10 cellular contexts compared by ENCODE assay signal in genomic region chr17:6366144-6366755, GRCh38.
DNase-seq lines count a peak whose midpoint lies in the region; ATAC-seq, FAIRE-seq and TF ChIP-seq lines count a peak whose summit lies in the region.
"Had no signal": no experiment of that assay in that cellular context is flagged by ENCODE, and none has a peak within 500 bp of the region (broad histone marks: within the 10 kb centered on the region; RNA-seq: fewer than 3 reads in every experiment).

No MANE protein-coding gene starts in this region.

- H4K91ac ChIP-seq in H1 (replicated peaks; ENCODE audit: insufficient read length, low read length): no peak overlapping the region

- H3K79me2 ChIP-seq in GM23338 (replicated peaks; ENCODE audit: insufficient read depth) (no peaks in the 10 kb centered on the region), H1 (ENCODE audit: control insufficient read depth in 1 of 2, insufficient read depth in 2 of 2, low read length in 2 of 2) (no peaks in the 10 kb centered on the region), osteoblast (ENCODE audit: insufficient read depth, low read length) (no peaks in the 10 kb centered on the region)

- TF ChIP-seq POLR2A in NB4 (IDR thresholded peaks at IDR 0.05; ENCODE audit: extremely low read depth, insufficient read length): no peak
- no peak for TF ChIP-seq POLR2A in H1 (IDR thresholded peaks at IDR 0.05; ENCODE audit: control extremely low read depth in 1 of 2, low read depth in 2 of 2, low read length in 2 of 2)

- H3K9me3 ChIP-seq in H1 (ENCODE audit: insufficient read depth in 2 of 2, low read depth in 1 of 2, low read length in 1 of 2): no peaks in the 10 kb centered on the region
- H3K9me3 ChIP-seq in osteoblast (ENCODE audit: low read depth, low read length): no peaks in the 10 kb centered on the region

- peaks cover 6% of the 10 kb centered on the region for H3K27me3 Mint-ChIP-seq in GM23338 (ENCODE audit: insufficient read depth, low read depth, poor library complexity)

- no peak overlapping the region for H3K4me2 ChIP-seq in GM23338
- H3K4me2 ChIP-seq in H1 (ENCODE audit: insufficient read depth in 1 of 2, low read depth in 2 of 2, low read length in 2 of 2): no peak overlapping the region; a peak in 1 of 4 replicates
- H3K4me2 ChIP-seq in osteoblast (ENCODE audit: insufficient read depth, low read length): peak overlapping the region; percentile 14

- H3K56ac ChIP-seq in H1 (replicated peaks; ENCODE audit: insufficient read length, low read depth, low read length): no peak overlapping the region

- H3F3A ChIP-seq in GM23338 (replicated peaks; ENCODE audit: low read depth): no peaks in the 10 kb centered on the region

- TF ChIP-seq EP300 in H1 (IDR thresholded peaks at IDR 0.05; ENCODE audit: borderline replicate concordance in 1 of 2, low read depth in 2 of 2, low read length in 2 of 2): no peak

- H3K9me3 Mint-ChIP-seq in GM23338: no peaks in the 10 kb centered on the region
- H3K9me3 Mint-ChIP-seq: activated T-cell treated with anti-CD3 and anti-CD28 coated beads, Interleukin-2, amount 50 U/mL, for 4 hours had no signal

- ATAC-seq in GM23338: peak; percentile 90
- no peak for ATAC-seq in HG02763 (IDR thresholded peaks at IDR 0.05; ENCODE audit: unreplicated experiment)
- ATAC-seq in GM18867 (IDR thresholded peaks at IDR 0.05; ENCODE audit: unreplicated experiment): no peak
- ATAC-seq: activated T-cell treated with anti-CD3 and anti-CD28 coated beads, Interleukin-2, amount 50 U/mL, for 4 hours had no signal

- H4K20me1 ChIP-seq in GM23338 (replicated peaks; ENCODE audit: insufficient read depth): no peaks in the 10 kb centered on the region
- H4K20me1 ChIP-seq in H1 (replicated peaks in 1 of 2; ENCODE audit: control insufficient read depth in 1 of 2, insufficient read depth in 2 of 2, low read length in 2 of 2): no peaks in the 10 kb centered on the region
- H4K20me1 ChIP-seq in osteoblast (ENCODE audit: insufficient read depth, low read length): no peaks in the 10 kb centered on the region

- H3K4ac ChIP-seq in H1 (replicated peaks; ENCODE audit: insufficient read length, low read depth, low read length): no peak overlapping the region

- H3K9me2 ChIP-seq in GM23338 (ENCODE audit: insufficient read depth): no peaks in the 10 kb centered on the region

- H2BK120ac ChIP-seq in H1 (replicated peaks; ENCODE audit: low read depth, low read length): no peak overlapping the region

- POLR2A ChIA-PET in H1 (lab: Charles Lee; ENCODE audit: partially characterized antibody): no interaction called here

- no peak overlapping the region for H3K14ac ChIP-seq in H1 (ENCODE audit: insufficient read length)

- no peak overlapping the region for H2BK5ac ChIP-seq in H1 (ENCODE audit: low read depth, low read length)

- TF ChIP-seq CTCF in GM23338 (conservative IDR thresholded peaks at IDR 0.05; ENCODE audit: low read depth in 2 of 2) (no peak), NB4 (IDR thresholded peaks at IDR 0.05; ENCODE audit: low read depth, low read length) (no peak), H1 (IDR thresholded peaks at IDR 0.05; ENCODE audit: control extremely low read depth in 1 of 3, insufficient read depth in 1 of 3, low read depth in 1 of 3, low read length in 3 of 3) (no peak), osteoblast (IDR thresholded peaks at IDR 0.05; ENCODE audit: extremely low read depth, low read depth, low read length) (no peak), coronary artery (IDR thresholded peaks at IDR 0.05) (no peak)

- H3K27ac Mint-ChIP-seq in GM23338: no peak overlapping the region

- H3K4me1 ChIP-seq in GM23338 (ENCODE audit: insufficient read depth) (no peaks in the 10 kb centered on the region), H1 (replicated peaks in 1 of 4; ENCODE audit: control insufficient read depth in 3 of 4, insufficient read depth in 4 of 4, low read length in 3 of 4) (peaks cover 0 to 3% (median 0%) of the 10 kb centered on the region in 4 experiments; a peak in 1 of 7 replicates), osteoblast (ENCODE audit: insufficient read depth, low read length) (peaks cover 15% of the 10 kb centered on the region)

- H4K5ac ChIP-seq in H1 (ENCODE audit: insufficient read length, low read depth, low read length): peak overlapping the region; percentile 12

- FAIRE-seq in H1 (lab: Jason Lieb, UNC): peak; percentile 32

- H3K36me3 ChIP-seq in GM23338 (ENCODE audit: insufficient read depth): no peaks in the 10 kb centered on the region
- H3K36me3 ChIP-seq in H1 (ENCODE audit: control insufficient read depth in 2 of 4, insufficient read depth in 4 of 4, low read length in 3 of 4): no peaks in the 10 kb centered on the region
- no peaks in the 10 kb centered on the region for H3K36me3 ChIP-seq in osteoblast (ENCODE audit: insufficient read depth, low read length)

- H2AK5ac ChIP-seq in H1 (ENCODE audit: low read depth, low read length): no peak overlapping the region

- H2BK12ac ChIP-seq in H1 (ENCODE audit: low read depth, low read length): no peak overlapping the region

- H3K9ac ChIP-seq in H1 (replicated peaks in 1 of 4; ENCODE audit: extremely low read depth in 1 of 4, low read depth in 3 of 4, low read length in 3 of 4): no peak overlapping the region

- DNase-seq in GM23338 (ENCODE audit: low spot score) (no peak), NB4 (ENCODE audit: low read depth) (peak; percentile 17), H1 (ENCODE audit: low read depth in 1 of 2, low spot score in 2 of 2) (peak in 1 of 2 experiments; percentile 38), osteoblast (ENCODE audit: insufficient read length, low spot score, missing footprints) (no peak), coronary artery (ENCODE audit: low spot score) (no peak), NCI-H1930 (lab: John Stamatoyannopoulos, UW) (no peak)
- DNase-seq: activated T-cell treated with anti-CD3 and anti-CD28 coated beads, Interleukin-2, amount 50 U/mL, for 4 hours; Karpas-422 had no signal

- H3K36me3 Mint-ChIP-seq in GM23338 (ENCODE audit: low read depth): no peaks in the 10 kb centered on the region

- H3K4me3 ChIP-seq in GM23338 (no peak overlapping the region), NB4 (ENCODE audit: low read depth, low read length) (no peak overlapping the region), H1 (ENCODE audit: extremely low read depth in 1 of 4, insufficient read depth in 2 of 4, low read depth in 3 of 4, low read length in 4 of 4) (no peak overlapping the region), osteoblast (ENCODE audit: insufficient read depth, low read length) (no peak overlapping the region), coronary artery (no peak overlapping the region)

- H3K23ac ChIP-seq in H1 (ENCODE audit: insufficient read length): no peak overlapping the region

- TF ChIP-seq RAD21 in H1 (IDR thresholded peaks at IDR 0.05 in 1 of 2, conservative IDR thresholded peaks at IDR 0.05 in 1 of 2; ENCODE audit: low read depth in 2 of 2, low read length in 2 of 2): no peak

- H3K79me1 ChIP-seq in H1 (ENCODE audit: low read depth, low read length): no peaks in the 10 kb centered on the region

- peak overlapping the region; percentile 94 for H2AFZ ChIP-seq in GM23338
- H2AFZ ChIP-seq in H1 (ENCODE audit: low read length): peak overlapping the region; percentile 18
- H2AFZ ChIP-seq in osteoblast (ENCODE audit: low read length): no peak overlapping the region

- H3K27me3 ChIP-seq in GM23338 (ENCODE audit: insufficient read depth) (no peaks in the 10 kb centered on the region), H1 (replicated peaks in 1 of 4; ENCODE audit: control insufficient read depth in 3 of 4, extremely low read depth in 1 of 4, insufficient read depth in 3 of 4, low read length in 3 of 4) (no peaks in the 10 kb centered on the region), osteoblast (ENCODE audit: insufficient read depth, low read length) (peaks cover 11% of the 10 kb centered on the region)

- H3K4me3 Mint-ChIP-seq in GM23338: no peak overlapping the region
- H3K4me3 Mint-ChIP-seq: activated T-cell treated with anti-CD3 and anti-CD28 coated beads, Interleukin-2, amount 50 U/mL, for 4 hours had no signal

- no peak overlapping the region for H3K18ac ChIP-seq in H1 (ENCODE audit: extremely low read depth, low read length)

- H2BK15ac ChIP-seq in H1 (ENCODE audit: low read length): no peak overlapping the region

- 55% methylated on average over 3 of the region's 3 CpGs; no CpG with 5 or more reads in 1 of the 2 experiments for WGBS in H1 (ENCODE audit: extremely low coverage in 1 of 2, insufficient coverage in 1 of 2, insufficient read length in 1 of 2, insufficient replicate concordance in 2 of 2, low coverage in 1 of 2, low lambda C conversion rate in 2 of 2, missing lambda C conversion rate in 1 of 2), 2 experiments

- H3K27ac ChIP-seq in GM23338 (ENCODE audit: low read depth): no peak overlapping the region
- no peak overlapping the region for H3K27ac ChIP-seq in H1 (ENCODE audit: low read depth, low read length)
- H3K27ac ChIP-seq in osteoblast (ENCODE audit: low read depth, low read length): no peak overlapping the region
- H3K27ac ChIP-seq in coronary artery: no peak overlapping the region

- H3K23me2 ChIP-seq in H1 (ENCODE audit: low read depth, low read length): no peaks in the 10 kb centered on the region

- H3K4me1 Mint-ChIP-seq in GM23338: peaks cover 15% of the 10 kb centered on the region

- H2BK20ac ChIP-seq in H1 (ENCODE audit: low read length): no peak overlapping the region

- CTCF ChIA-PET in H1 (lab: Charles Lee; ENCODE audit: partially characterized antibody): interaction anchor here (1.2 to 2.0 kb wide), 2 partner anchors 47 to 69 kb away, joined by 4 read pairs; partner anchors contain the start of gene AIPL1

- H4K8ac ChIP-seq in H1 (ENCODE audit: extremely low read depth, insufficient read depth, low read length): no peak overlapping the region

TF ChIP-seq in GM23338, 12 proteins besides CTCF, POLR2A, EP300 and RAD21 (continues in another document):
- TF ChIP-seq EZH2phosphoT487 (IDR thresholded peaks at IDR 0.05; ENCODE audit: unreplicated experiment) (no peak), ZNF114 (CRISPR knock-in tag; IDR thresholded peaks at IDR 0.05) (no peak), STAT1 (IDR thresholded peaks at IDR 0.05; ENCODE audit: unreplicated experiment) (no peak), NANOG (IDR thresholded peaks at IDR 0.05; ENCODE audit: borderline replicate concordance) (no peak), EZH2 (IDR thresholded peaks at IDR 0.05; ENCODE audit: low read depth, unreplicated experiment) (no peak), POLR2AphosphoS5 (IDR thresholded peaks at IDR 0.05; ENCODE audit: low read depth) (no peak), CREB1 (CRISPR knock-in tag; IDR thresholded peaks at IDR 0.05; ENCODE audit: low read depth) (no peak)

TF ChIP-seq in H1, 55 proteins besides CTCF, POLR2A, EP300 and RAD21:
- TF ChIP-seq NRF1 (IDR thresholded peaks at IDR 0.05; ENCODE audit: low read depth, low read length) (0 out of 2 replicates have a peak, but pooled peaks have one; percentile 32), TEAD4 (IDR thresholded peaks at IDR 0.05; ENCODE audit: low read depth, low read length) (no peak)
